Comparison of ENCODE assay signal across 11 cellular contexts in genomic region chr2:95379616-95379925, GRCh38. TPM values are rescaled to one million over a fixed set of nuclear protein-coding genes. Genes with fewer than 3 reads are reported as not detected.
DNase-seq lines count a peak whose midpoint lies in the region; ATAC-seq and TF ChIP-seq lines count a peak whose summit lies in the region.
"Had no signal": no experiment of that assay in that cellular context is flagged by ENCODE, and none has a peak within 500 bp of the region (broad histone marks: within the 10 kb centered on the region; RNA-seq: fewer than 3 reads in every experiment).

No MANE protein-coding gene starts in this region.

- intact Hi-C loops in heart right ventricle (cut with DNase I), result no loop called here

- no peak for ATAC-seq in heart right ventricle

- H3K36me3 ChIP-seq in OCI-LY3 (replicated peaks; ENCODE audit: low read depth, low read length) (no peaks in the 10 kb centered on the region), heart right ventricle (peaks cover 0 to 13% (median 0%) of the 10 kb centered on the region in 9 donors)
- H3K36me3 ChIP-seq: HAP-1 had no signal

- no peak overlapping the region for H2AFZ ChIP-seq in OCI-LY3 (ENCODE audit: low read depth, low read length)

- peak; percentile 20 for TF ChIP-seq CTCF in GM13977 (IDR thresholded peaks at IDR 0.05; ENCODE audit: extremely low read depth, insufficient read depth, missing control alignments)
- peak; percentile 47 for TF ChIP-seq CTCF in OCI-LY3 (IDR thresholded peaks at IDR 0.05; ENCODE audit: low read depth, low read length)
- TF ChIP-seq CTCF in epithelial cell of esophagus (IDR thresholded peaks at IDR 0.05; ENCODE audit: insufficient read depth, low read depth, low read length, missing control alignments), result peak; percentile 6
- peak; percentile 50 for TF ChIP-seq CTCF in retinal pigment epithelial cell (conservative IDR thresholded peaks at IDR 0.05; ENCODE audit: low read depth, low read length)
- TF ChIP-seq CTCF in coronary artery (IDR thresholded peaks at IDR 0.05), result no peak
- TF ChIP-seq CTCF in heart right ventricle (IDR thresholded peaks at IDR 0.05), result peak in 3 of 9 donors; percentile 12 to 15 (median 13)

- H3K27me3 ChIP-seq in OCI-LY3 (ENCODE audit: low read depth, low read length) (no peaks in the 10 kb centered on the region), heart right ventricle (peaks cover 0 to 5% (median 0%) of the 10 kb centered on the region in 7 donors)

- in situ Hi-C loops in GM13977 (cut with MboI; ENCODE audit: low pct_unique_long_range_greater_than_20kb, low sequenced_read_pairs, unreplicated experiment), result no loop called here

- no peak overlapping the region for H3K9ac ChIP-seq in OCI-LY3 (ENCODE audit: low read length)

- H3K4me3 ChIP-seq in OCI-LY3 (ENCODE audit: low read length), result no peak overlapping the region
- H3K4me3 ChIP-seq in epithelial cell of esophagus (ENCODE audit: low read length), result no peak overlapping the region
- H3K4me3 ChIP-seq in retinal pigment epithelial cell (ENCODE audit: low read length), result no peak overlapping the region
- no peak overlapping the region for H3K4me3 ChIP-seq in coronary artery
- no peak overlapping the region for H3K4me3 ChIP-seq in heart right ventricle
- H3K4me3 ChIP-seq: HAP-1 had no signal

- WGBS in heart right ventricle, 2 donors, result 44 to 47% methylated on average over 6 of the region's 6 CpGs

- H3K4me2 ChIP-seq in OCI-LY3 (ENCODE audit: low read length), result peak overlapping the region; percentile 16; the same call in 1 of the 2 replicates

- H4K20me1 ChIP-seq in OCI-LY3 (ENCODE audit: insufficient read depth, low read length), result no peaks in the 10 kb centered on the region

- H3K4me1 ChIP-seq in OCI-LY3 (ENCODE audit: low read length), result peaks cover 6% of the 10 kb centered on the region; the same call in 1 of the 2 replicates
- peaks cover 0 to 5% (median 0%) of the 10 kb centered on the region in 9 donors for H3K4me1 ChIP-seq in heart right ventricle
- H3K4me1 ChIP-seq: HAP-1 had no signal

- no peaks in the 10 kb centered on the region for H3K79me2 ChIP-seq in OCI-LY3 (ENCODE audit: low read length)

- H3K27ac ChIP-seq in OCI-LY3 (ENCODE audit: low read length) (no peak overlapping the region), coronary artery (no peak overlapping the region), heart right ventricle (no peak overlapping the region)

- DNase-seq in GM13977 (ENCODE audit: low spot score) (no peak), epithelial cell of esophagus (ENCODE audit: low read depth) (no peak), retinal pigment epithelial cell (ENCODE audit: low read depth) (no peak), superior temporal gyrus (ENCODE audit: extremely low spot score) (no peak), coronary artery (ENCODE audit: low spot score) (no peak), heart right ventricle (no peak)
- DNase-seq: activated CD8-positive, alpha-beta memory T cell treated with anti-CD3 and anti-CD28 coated beads, Interleukin-2, amount 50 U/mL, for 4 hours; COR-L47; NCI-H2227 treated with DMSO at 0.1 percent for 48 hours had no signal

- H3K9me3 ChIP-seq in OCI-LY3 (ENCODE audit: insufficient read depth, low read length) (no peaks in the 10 kb centered on the region), heart right ventricle (no peaks in the 10 kb centered on the region)
- H3K9me3 ChIP-seq: HAP-1 had no signal

RNA-seq across cellular contexts. Expression of gene FAHD2A, which starts 22.9 kb away (rescaled TPM):
- 10 to 100 TPM; 24.1 to 45.1 (median 39.8) TPM for total RNA-seq in heart right ventricle
- polyA plus RNA-seq in heart right ventricle, result 10 to 100 TPM; 26.5 to 40.9 TPM
